Comparison of ENCODE assay signal across 23 cellular contexts in genomic region chr4:85508654-85509053, GRCh38. TPM values are rescaled to one million over a fixed set of nuclear protein-coding genes. Genes with fewer than 3 reads are reported as not detected.
"Had no signal": no experiment of that assay in that cellular context is flagged by ENCODE, and none has a peak within 500 bp of the region (broad histone marks: within the 10 kb centered on the region; RNA-seq: fewer than 3 reads in every experiment).

No MANE protein-coding gene starts in this region.

- H3K4me1 Mint-ChIP-seq: activated CD4-positive, alpha-beta memory T cell treated with anti-CD3 and anti-CD28 coated beads, Interleukin-2, amount 10 ng/mL, durations not matched to agents 7 days and 5 days; activated CD8-positive, alpha-beta memory T cell treated with anti-CD3 and anti-CD28 coated beads, Interleukin-2, amount 10 ng/mL, durations not matched to agents 7 days and 5 days; central memory CD8-positive, alpha-beta T cell had no signal

- DNase-seq: activated CD4-positive, alpha-beta memory T cell treated with anti-CD3 and anti-CD28 coated beads, Interleukin-2, amount 10 ng/mL, durations not matched to agents 7 days and 5 days; activated CD4-positive, alpha-beta T cell treated with anti-CD3 and anti-CD28 coated beads for 48 hours; activated CD8-positive, alpha-beta memory T cell treated with anti-CD3 and anti-CD28 coated beads, Interleukin-2, amount 10 ng/mL, durations not matched to agents 7 days and 5 days; activated gamma-delta T cell treated with Interleukin-2 at 50 U/mL for 16 hours; adrenal gland; brain microvascular endothelial cell; effector memory CD4-positive, alpha-beta T cell; esophagus squamous epithelium; gastrocnemius medialis; hippocampal formation; left cardiac atrium; natural killer cell; psoas muscle; right cardiac atrium; stimulated activated CD4-positive, alpha-beta T cell treated with anti-CD3 and anti-CD28 coated beads, Interleukin-1b, Interleukin-23, amount 100 ng/mL, for 48 hours; substantia nigra; uterus had no signal

- H3K36me3 ChIP-seq: adrenal gland, ascending aorta, brain microvascular endothelial cell, esophagus squamous epithelium, gastrocnemius medialis, uterus had no signal

- H3K9me3 Mint-ChIP-seq: activated CD4-positive, alpha-beta memory T cell treated with anti-CD3 and anti-CD28 coated beads, Interleukin-2, amount 10 ng/mL, durations not matched to agents 7 days and 5 days had no signal

- H3K4me3 ChIP-seq: adrenal gland, ascending aorta, esophagus squamous epithelium, gastrocnemius medialis, psoas muscle, tibial nerve, uterus had no signal

- H3K4me3 Mint-ChIP-seq: activated CD4-positive, alpha-beta memory T cell treated with anti-CD3 and anti-CD28 coated beads, Interleukin-2, amount 10 ng/mL, durations not matched to agents 7 days and 5 days; activated CD8-positive, alpha-beta memory T cell treated with anti-CD3 and anti-CD28 coated beads, Interleukin-2, amount 10 ng/mL, durations not matched to agents 7 days and 5 days; activated naive CD8-positive, alpha-beta T cell; central memory CD8-positive, alpha-beta T cell; natural killer cell; stimulated activated naive CD8-positive, alpha-beta T cell treated with anti-CD3 and anti-CD28 coated beads, Interleukin-15, Interleukin-2, amounts not matched to agents 100 ng/mL and 50 ng/mL, for 24 hours had no signal

- H3K27me3 ChIP-seq: adrenal gland, ascending aorta, brain microvascular endothelial cell, esophagus squamous epithelium, gastrocnemius medialis, tibial nerve, uterus had no signal

- H3K27ac ChIP-seq: adrenal gland, ascending aorta, brain microvascular endothelial cell, esophagus squamous epithelium, gastrocnemius medialis, psoas muscle, tibial nerve, uterus had no signal

- H3K27ac Mint-ChIP-seq: activated CD4-positive, alpha-beta memory T cell treated with anti-CD3 and anti-CD28 coated beads, Interleukin-2, amount 10 ng/mL, durations not matched to agents 7 days and 5 days; activated CD8-positive, alpha-beta memory T cell treated with anti-CD3 and anti-CD28 coated beads, Interleukin-2, amount 10 ng/mL, durations not matched to agents 7 days and 5 days; activated naive CD8-positive, alpha-beta T cell; natural killer cell; stimulated activated naive CD8-positive, alpha-beta T cell treated with anti-CD3 and anti-CD28 coated beads, Interleukin-15, Interleukin-2, amounts not matched to agents 100 ng/mL and 50 ng/mL, for 24 hours had no signal

- H3K9me3 ChIP-seq: adrenal gland, ascending aorta, esophagus squamous epithelium, gastrocnemius medialis, psoas muscle, tibial nerve, uterus had no signal

- H3K27me3 Mint-ChIP-seq: activated CD4-positive, alpha-beta memory T cell treated with anti-CD3 and anti-CD28 coated beads, Interleukin-2, amount 10 ng/mL, durations not matched to agents 7 days and 5 days; activated CD8-positive, alpha-beta memory T cell treated with anti-CD3 and anti-CD28 coated beads, Interleukin-2, amount 10 ng/mL, durations not matched to agents 7 days and 5 days; activated naive CD8-positive, alpha-beta T cell; central memory CD8-positive, alpha-beta T cell; stimulated activated naive CD8-positive, alpha-beta T cell treated with anti-CD3 and anti-CD28 coated beads, Interleukin-15, Interleukin-2, amounts not matched to agents 100 ng/mL and 50 ng/mL, for 24 hours had no signal

- H3K36me3 Mint-ChIP-seq: activated CD8-positive, alpha-beta memory T cell treated with anti-CD3 and anti-CD28 coated beads, Interleukin-2, amount 10 ng/mL, durations not matched to agents 7 days and 5 days; activated naive CD8-positive, alpha-beta T cell; natural killer cell had no signal

- H3K4me1 ChIP-seq: adrenal gland, ascending aorta, gastrocnemius medialis, psoas muscle, uterus had no signal

RNA-seq across cellular contexts. Expression of gene ARHGAP24, which starts 33.7 kb away (rescaled TPM):
- total RNA-seq: activated CD4-positive, alpha-beta memory T cell treated with anti-CD3 and anti-CD28 coated beads, Interleukin-2, amount 10 ng/mL, durations not matched to agents 7 days and 5 days; activated CD8-positive, alpha-beta memory T cell treated with anti-CD3 and anti-CD28 coated beads, Interleukin-2, amount 10 ng/mL, durations not matched to agents 7 days and 5 days; T-helper 2 cell treated with Interferon-gamma antibody and Interleukin-4, amounts not matched to agents 100 ng/mL and 5 ng/mL, for 36 hours had no signal
